ENCODE assay signal across 14 cellular contexts in genomic region chr13:40371531-40372125, GRCh38.
DNase-seq lines count a peak whose midpoint lies in the region; ATAC-seq lines count a peak whose summit lies in the region.
"Had no signal": no experiment of that assay in that cellular context is flagged by ENCODE, and none has a peak within 500 bp of the region (broad histone marks: within the 10 kb centered on the region; RNA-seq: fewer than 3 reads in every experiment).

No MANE protein-coding gene starts in this region.

- no peak overlapping the region for H3K27ac Mint-ChIP-seq in stimulated activated naive CD8-positive, alpha-beta T cell treated with anti-CD3 and anti-CD28 coated beads, Interleukin-15, Interleukin-2, amounts not matched to agents 100 ng/mL and 50 ng/mL, for 24 hours
- no peak overlapping the region for H3K27ac Mint-ChIP-seq in activated T-helper 17 cell treated with anti-CD3 and anti-CD28 coated beads, Interleukin-2, amount 50 U/mL, for 72 hours

- H3K36me3 Mint-ChIP-seq in stimulated activated naive CD8-positive, alpha-beta T cell treated with anti-CD3 and anti-CD28 coated beads, Interleukin-15, Interleukin-2, amounts not matched to agents 100 ng/mL and 50 ng/mL, for 24 hours (ENCODE audit: low read depth) = peaks cover 8% of the 10 kb centered on the region
- no peaks in the 10 kb centered on the region for H3K36me3 Mint-ChIP-seq in activated T-helper 17 cell treated with anti-CD3 and anti-CD28 coated beads, Interleukin-2, amount 50 U/mL, for 72 hours (ENCODE audit: low read depth)

- H3K4me3 Mint-ChIP-seq in stimulated activated naive CD8-positive, alpha-beta T cell treated with anti-CD3 and anti-CD28 coated beads, Interleukin-15, Interleukin-2, amounts not matched to agents 100 ng/mL and 50 ng/mL, for 24 hours = peak overlapping the region; percentile 18
- H3K4me3 Mint-ChIP-seq in activated T-helper 17 cell treated with anti-CD3 and anti-CD28 coated beads, Interleukin-2, amount 50 U/mL, for 72 hours = peak overlapping the region; percentile 38

- DNase-seq in NCI-H345 (lab: John Stamatoyannopoulos, UW) (peak; percentile 62), NCI-H345 treated with DMSO at 0.1 percent for 48 hours (lab: John Stamatoyannopoulos, UW; ENCODE audit: unreplicated experiment) (no peak), ACHN (no peak), NCI-H187 (lab: John Stamatoyannopoulos, UW) (no peak)
- DNase-seq in stimulated activated naive CD8-positive, alpha-beta T cell treated with anti-CD3 and anti-CD28 coated beads, Interleukin-15, Interleukin-2, amounts not matched to agents 100 U/mL and 50 U/mL, for 24 hours = no peak
- DNase-seq: C1 segment of cervical spinal cord; heart left ventricle; left ventricle myocardium inferior; midbrain; stimulated activated CD4-positive, alpha-beta T cell treated with anti-CD3 and anti-CD28 coated beads, Interleukin-4, amount 100 ng/mL, for 24 hours; uterus had no signal

- H3K9me3 Mint-ChIP-seq in stimulated activated naive CD8-positive, alpha-beta T cell treated with anti-CD3 and anti-CD28 coated beads, Interleukin-15, Interleukin-2, amounts not matched to agents 100 ng/mL and 50 ng/mL, for 24 hours = peaks cover 6% of the 10 kb centered on the region
- peaks cover 5% of the 10 kb centered on the region for H3K9me3 Mint-ChIP-seq in activated T-helper 17 cell treated with anti-CD3 and anti-CD28 coated beads, Interleukin-2, amount 50 U/mL, for 72 hours

- peaks cover 51% of the 10 kb centered on the region for H3K4me1 Mint-ChIP-seq in stimulated activated naive CD8-positive, alpha-beta T cell treated with anti-CD3 and anti-CD28 coated beads, Interleukin-15, Interleukin-2, amounts not matched to agents 100 ng/mL and 50 ng/mL, for 24 hours (ENCODE audit: low read depth)
- peaks cover 31% of the 10 kb centered on the region for H3K4me1 Mint-ChIP-seq in activated T-helper 17 cell treated with anti-CD3 and anti-CD28 coated beads, Interleukin-2, amount 50 U/mL, for 72 hours

- no peaks in the 10 kb centered on the region for H3K27me3 Mint-ChIP-seq in stimulated activated naive CD8-positive, alpha-beta T cell treated with anti-CD3 and anti-CD28 coated beads, Interleukin-15, Interleukin-2, amounts not matched to agents 100 ng/mL and 50 ng/mL, for 24 hours
- no peaks in the 10 kb centered on the region for H3K27me3 Mint-ChIP-seq in activated T-helper 17 cell treated with anti-CD3 and anti-CD28 coated beads, Interleukin-2, amount 50 U/mL, for 72 hours

- no peak for ATAC-seq in stimulated activated naive CD8-positive, alpha-beta T cell treated with anti-CD3 and anti-CD28 coated beads, Interleukin-15, Interleukin-2, amounts not matched to agents 100 U/mL and 50 U/mL, for 24 hours
- no peak for ATAC-seq in activated T-helper 17 cell treated with anti-CD3 and anti-CD28 coated beads, Interleukin-2, amount 50 U/mL, for 72 hours (replicated peaks)
- ATAC-seq in HG02798 (IDR thresholded peaks at IDR 0.05; ENCODE audit: poor library complexity, unreplicated experiment) = no peak
- ATAC-seq: heart left ventricle had no signal

- in situ Hi-C loops in ACHN (cut with HindIII; ENCODE audit: low pct_ligation_motif_present, low pct_unique_long_range_greater_than_20kb, low sequenced_read_pairs) = no loop called here
